27 cellular contexts compared by ENCODE assay signal in genomic region chr7:134676743-134677142, GRCh38. TPM values are rescaled to one million over a fixed set of nuclear protein-coding genes. Genes with fewer than 3 reads are reported as not detected.
DNase-seq lines count a peak whose midpoint lies in the region; ATAC-seq and TF ChIP-seq lines count a peak whose summit lies in the region.
"Had no signal": no experiment of that assay in that cellular context is flagged by ENCODE, and none has a peak within 500 bp of the region (broad histone marks: within the 10 kb centered on the region; RNA-seq: fewer than 3 reads in every experiment).

No MANE protein-coding gene starts in this region.

- peaks cover 7% of the 10 kb centered on the region for H3K4me1 Mint-ChIP-seq in activated T-cell treated with anti-CD3 and anti-CD28 coated beads, Interleukin-2, amount 50 U/mL, for 72 hours (ENCODE audit: low read depth)
- H3K4me1 Mint-ChIP-seq in WTC11 = peaks cover 7% of the 10 kb centered on the region
- H3K4me1 Mint-ChIP-seq in immature natural killer cell = peaks cover 24 to 26% of the 10 kb centered on the region in 2 donors
- H3K4me1 Mint-ChIP-seq in stimulated activated memory B cell treated with anti-CD40 and anti-IgM and Interleukin-4, amounts not matched to agents 10 μg/mL and 1 μg/mL and 100 μg/mL, for 72 hours = peaks cover 21% of the 10 kb centered on the region
- peaks cover 9% of the 10 kb centered on the region for H3K4me1 Mint-ChIP-seq in activated T-helper 1 cell treated with anti-CD3 and anti-CD28 coated beads, Interleukin-12 subunit alpha, Interleukin-12 subunit beta, Interleukin-2, Interleukin-4 antibody, amounts not matched to agents 30 ng/mL and 10 ng/mL and 1 ng/mL, durations not matched to agents 14 hours and 24 hours and 36 hours (ENCODE audit: low read depth)
- H3K4me1 Mint-ChIP-seq: neural crest cell had no signal

- DNase-seq in activated T-cell treated with anti-CD3 and anti-CD28 coated beads, Interleukin-2, amount 50 U/mL, for 72 hours = no peak
- DNase-seq in activated T-cell treated with anti-CD3 and anti-CD28 coated beads, Interleukin-2, amount 50 U/mL, for 1 hour = no peak
- DNase-seq in WTC11 (ENCODE audit: low spot score) (no peak), immature natural killer cell (no peak), activated gamma-delta T cell treated with Interleukin-2 at 50 U/mL for 16 hours (no peak), NCI-H2227 treated with DMSO at 0.1 percent for 48 hours (lab: John Stamatoyannopoulos, UW) (no peak)
- no peak for DNase-seq in activated T-helper 1 cell treated with anti-CD3 and anti-CD28 coated beads, Interleukin-12 subunit alpha, Interleukin-12 subunit beta, Interleukin-2, Interleukin-4 antibody, amounts not matched to agents 30 ng/mL and 10 ng/mL and 1 ng/mL, durations not matched to agents 14 hours and 24 hours and 36 hours (ENCODE audit: low spot score)
- DNase-seq: activated CD4-positive, alpha-beta T cell treated with anti-CD3 and anti-CD28 coated beads for 1 hour; body of pancreas; COR-L47; DMS79; effector CD8-positive, alpha-beta T cell; foreskin melanocyte; GF-D8; GM23248; hippocampal formation; Karpas-422; left ventricle myocardium inferior; NCI-H146; NCI-H510A treated with DMSO at 0.1 percent for 48 hours; right lobe of liver; SHP77 treated with DMSO at 0.1 percent for 48 hours; T-helper 1 cell; transverse colon had no signal

- CTCF ChIA-PET in WTC11 (lab: Charles Lee) = interaction anchor here (0.8 to 1.0 kb wide), 2 partner anchors 17 to 48 kb away, joined by 3 to 5 read pairs; no protein-coding TSS in a partner anchor

- no peaks in the 10 kb centered on the region for H3K9me3 Mint-ChIP-seq in activated T-cell treated with anti-CD3 and anti-CD28 coated beads, Interleukin-2, amount 50 U/mL, for 72 hours
- peaks cover 14% of the 10 kb centered on the region for H3K9me3 Mint-ChIP-seq in WTC11
- no peaks in the 10 kb centered on the region for H3K9me3 Mint-ChIP-seq in immature natural killer cell
- H3K9me3 Mint-ChIP-seq in stimulated activated memory B cell treated with anti-CD40 and anti-IgM and Interleukin-4, amounts not matched to agents 10 μg/mL and 1 μg/mL and 100 μg/mL, for 72 hours = peaks cover 2% of the 10 kb centered on the region
- H3K9me3 Mint-ChIP-seq in activated T-helper 1 cell treated with anti-CD3 and anti-CD28 coated beads, Interleukin-12 subunit alpha, Interleukin-12 subunit beta, Interleukin-2, Interleukin-4 antibody, amounts not matched to agents 30 ng/mL and 10 ng/mL and 1 ng/mL, durations not matched to agents 14 hours and 24 hours and 36 hours = peaks cover 8% of the 10 kb centered on the region

- H3K27ac Mint-ChIP-seq in activated T-cell treated with anti-CD3 and anti-CD28 coated beads, Interleukin-2, amount 50 U/mL, for 72 hours = peak overlapping the region; percentile 75
- 0 out of 2 replicates have a peak overlapping the region, but pooled peaks have one; percentile 16 for H3K27ac Mint-ChIP-seq in WTC11
- peak overlapping the region in 5 of 6 donors; percentile 55 to 76 (median 66) for H3K27ac Mint-ChIP-seq in immature natural killer cell
- H3K27ac Mint-ChIP-seq in stimulated activated memory B cell treated with anti-CD40 and anti-IgM and Interleukin-4, amounts not matched to agents 10 μg/mL and 1 μg/mL and 100 μg/mL, for 72 hours = peak overlapping the region; percentile 3
- H3K27ac Mint-ChIP-seq in activated T-helper 1 cell treated with anti-CD3 and anti-CD28 coated beads, Interleukin-12 subunit alpha, Interleukin-12 subunit beta, Interleukin-2, Interleukin-4 antibody, amounts not matched to agents 30 ng/mL and 10 ng/mL and 1 ng/mL, durations not matched to agents 14 hours and 24 hours and 36 hours = no peak overlapping the region

- ATAC-seq in activated T-cell treated with anti-CD3 and anti-CD28 coated beads, Interleukin-2, amount 50 U/mL, for 72 hours (replicated peaks in 1 of 2) = peak in 1 of 2 donors; percentile 35
- ATAC-seq in WTC11 = peak; percentile 67
- no peak for ATAC-seq in stimulated activated memory B cell treated with anti-CD40 and anti-IgM and Interleukin-4, amounts not matched to agents 10 μg/mL and 1 μg/mL and 100 μg/mL, for 72 hours
- ATAC-seq: body of pancreas, Panc1, right lobe of liver had no signal

- TF ChIP-seq CTCF in WTC11 (IDR thresholded peaks at IDR 0.05) = no peak

- H3K36me3 Mint-ChIP-seq in activated T-cell treated with anti-CD3 and anti-CD28 coated beads, Interleukin-2, amount 50 U/mL, for 72 hours (ENCODE audit: insufficient read depth in 2 of 2) = peaks cover 2 to 14% of the 10 kb centered on the region in 2 donors
- H3K36me3 Mint-ChIP-seq in WTC11 (peaks cover 22% of the 10 kb centered on the region), immature natural killer cell (peaks cover 18 to 34% (median 30%) of the 10 kb centered on the region in 3 donors)
- peaks cover 40% of the 10 kb centered on the region for H3K36me3 Mint-ChIP-seq in stimulated activated memory B cell treated with anti-CD40 and anti-IgM and Interleukin-4, amounts not matched to agents 10 μg/mL and 1 μg/mL and 100 μg/mL, for 72 hours
- peaks cover 24% of the 10 kb centered on the region for H3K36me3 Mint-ChIP-seq in activated T-helper 1 cell treated with anti-CD3 and anti-CD28 coated beads, Interleukin-12 subunit alpha, Interleukin-12 subunit beta, Interleukin-2, Interleukin-4 antibody, amounts not matched to agents 30 ng/mL and 10 ng/mL and 1 ng/mL, durations not matched to agents 14 hours and 24 hours and 36 hours (ENCODE audit: low read depth)

- no peak overlapping the region for H3K4me3 Mint-ChIP-seq in activated T-cell treated with anti-CD3 and anti-CD28 coated beads, Interleukin-2, amount 50 U/mL, for 72 hours
- no peak overlapping the region for H3K4me3 Mint-ChIP-seq in WTC11
- H3K4me3 Mint-ChIP-seq in immature natural killer cell = no peak overlapping the region
- no peak overlapping the region for H3K4me3 Mint-ChIP-seq in stimulated activated memory B cell treated with anti-CD40 and anti-IgM and Interleukin-4, amounts not matched to agents 10 μg/mL and 1 μg/mL and 100 μg/mL, for 72 hours
- H3K4me3 Mint-ChIP-seq in activated T-helper 1 cell treated with anti-CD3 and anti-CD28 coated beads, Interleukin-12 subunit alpha, Interleukin-12 subunit beta, Interleukin-2, Interleukin-4 antibody, amounts not matched to agents 30 ng/mL and 10 ng/mL and 1 ng/mL, durations not matched to agents 14 hours and 24 hours and 36 hours = no peak overlapping the region
- H3K4me3 Mint-ChIP-seq: neural crest cell had no signal

- intact Hi-C loops in activated T-helper 1 cell treated with anti-CD3 and anti-CD28 coated beads, Interleukin-12 subunit alpha, Interleukin-12 subunit beta, Interleukin-2, Interleukin-4 antibody, amounts not matched to agents 30 ng/mL and 10 ng/mL and 1 ng/mL, durations not matched to agents 14 hours and 24 hours and 36 hours (cut with micrococcal nuclease) = no loop called here

- H3K27me3 Mint-ChIP-seq in activated T-cell treated with anti-CD3 and anti-CD28 coated beads, Interleukin-2, amount 50 U/mL, for 72 hours (ENCODE audit: low read depth) = no peaks in the 10 kb centered on the region
- H3K27me3 Mint-ChIP-seq in WTC11 (ENCODE audit: low read depth) (no peaks in the 10 kb centered on the region), immature natural killer cell (ENCODE audit: low read depth in 3 of 3) (no peaks in the 10 kb centered on the region)
- H3K27me3 Mint-ChIP-seq in stimulated activated memory B cell treated with anti-CD40 and anti-IgM and Interleukin-4, amounts not matched to agents 10 μg/mL and 1 μg/mL and 100 μg/mL, for 72 hours = no peaks in the 10 kb centered on the region
- H3K27me3 Mint-ChIP-seq in activated T-helper 1 cell treated with anti-CD3 and anti-CD28 coated beads, Interleukin-12 subunit alpha, Interleukin-12 subunit beta, Interleukin-2, Interleukin-4 antibody, amounts not matched to agents 30 ng/mL and 10 ng/mL and 1 ng/mL, durations not matched to agents 14 hours and 24 hours and 36 hours (ENCODE audit: insufficient read depth) = no peaks in the 10 kb centered on the region

- POLR2A ChIA-PET in WTC11 (lab: Charles Lee) = interaction anchor here (1.2 kb wide), 1 partner anchor 29 kb away, joined by 3 read pairs; no protein-coding TSS in a partner anchor

TF ChIP-seq in WTC11, 78 proteins besides CTCF, POLR2A, EP300 and RAD21:
- TF ChIP-seq USF2 (CRISPR knock-in tag; IDR thresholded peaks at IDR 0.05) = no peak
- TF ChIP-seq ATF2 (CRISPR knock-in tag; IDR thresholded peaks at IDR 0.05; ENCODE audit: borderline replicate concordance, low read depth) = no peak

RNA-seq across cellular contexts. Expression of gene BPGM, which starts 30.1 kb away (rescaled TPM):
- total RNA-seq in activated T-cell treated with anti-CD3 and anti-CD28 coated beads, Interleukin-2, amount 50 U/mL, for 72 hours = 10 to 100 TPM; 22.3 to 27.7 TPM
- total RNA-seq in WTC11 (2021) = 12.5 to 15.6 TPM (median 14.6 TPM) in 3 replicates
- 10 to 100 TPM; 58.3 to 71.3 (median 59.5) TPM for polyA plus RNA-seq in immature natural killer cell
- total RNA-seq in activated T-helper 1 cell treated with anti-CD3 and anti-CD28 coated beads, Interleukin-12 subunit alpha, Interleukin-12 subunit beta, Interleukin-2, Interleukin-4 antibody, amounts not matched to agents 30 ng/mL and 10 ng/mL and 1 ng/mL, durations not matched to agents 14 hours and 24 hours and 36 hours = 23.8 and 25.3 TPM in 2 replicates
